Comparison of ENCODE assay signal across 8 cellular contexts in the genomic region with DNA sequence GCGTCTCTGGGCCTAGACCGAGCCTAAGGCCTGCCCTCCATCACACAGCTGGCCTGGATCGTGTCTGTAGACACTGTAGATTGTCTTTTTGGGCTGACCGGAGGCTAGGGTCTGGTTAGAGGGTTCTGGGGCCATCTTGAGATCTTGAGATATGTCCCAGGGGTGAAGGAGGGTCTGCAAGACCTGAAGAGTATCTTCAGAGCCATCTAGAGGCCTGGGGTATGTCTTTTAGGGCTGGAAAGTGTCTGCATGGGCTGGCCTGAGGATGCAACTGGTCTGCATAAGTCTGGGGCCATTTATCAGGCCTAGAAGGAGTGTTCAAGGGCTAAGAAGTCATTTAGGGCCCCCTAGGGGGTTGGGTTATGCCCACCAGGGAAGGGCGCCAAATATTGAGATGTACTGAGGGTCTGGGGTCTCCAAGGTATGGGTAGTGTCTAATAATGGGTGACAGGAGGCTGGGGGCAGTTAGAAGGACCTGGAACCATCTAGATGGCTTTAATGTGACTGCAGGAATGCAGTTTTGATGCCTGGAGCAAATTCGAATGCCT. TPM values are rescaled to one million over a fixed set of nuclear protein-coding genes. Genes with fewer than 3 reads are reported as not detected.
A peak's percentile ranks its signal among the peaks of the same experiment; 100 is the strongest.
DNase-seq lines count a peak whose midpoint lies in the region; FAIRE-seq and TF ChIP-seq lines count a peak whose summit lies in the region.

No MANE protein-coding gene starts in this region.

- peak overlapping the region; percentile 96 for H3K27ac ChIP-seq in keratinocyte (ENCODE audit: control insufficient read depth, insufficient read depth, low read length)
- H3K27ac ChIP-seq in testis = peak overlapping the region; percentile 93 to 99

- no peak for FAIRE-seq in keratinocyte (lab: Jason Lieb, UNC)

- peaks cover 41% of the 10 kb centered on the region for H3K4me1 Mint-ChIP-seq in T-helper 2 cell treated with Interferon-gamma antibody and Interleukin-4, amounts not matched to agents 5 μg/mL and 100 μg/mL, for 36 hours (ENCODE audit: low read depth)
- H3K4me1 Mint-ChIP-seq in activated T-helper 2 cell treated with anti-CD3 and anti-CD28 coated beads, Interferon-gamma antibody, Interleukin-2, Interleukin-4, amounts not matched to agents 10 μg/mL and 5 μg/mL and 100 μg/mL, durations not matched to agents 14 hours and 24 hours and 36 hours (ENCODE audit: low read depth) = peaks cover 47% of the 10 kb centered on the region

- H3K79me2 ChIP-seq in keratinocyte (ENCODE audit: control insufficient read depth, insufficient read depth, low read length) = peaks cover 66% of the 10 kb centered on the region

- POLR2A ChIA-PET in GM10248 (lab: Yijun Ruan, JAX) = interaction anchor here (0.8 to 3.1 kb wide), 8 partner anchors 22 to 286 kb away, joined by 3 to 29 read pairs (median 3); partner anchors contain the start of genes ATF5, BCL2L12, IRF3 and NOSIP

- H2AFZ ChIP-seq in keratinocyte (ENCODE audit: control insufficient read depth, low read length) = peak overlapping the region; percentile 53

- peak overlapping the region; percentile 100 for H3K9ac ChIP-seq in keratinocyte (ENCODE audit: control insufficient read depth, extremely low read depth, insufficient read depth, low read length)

- intact Hi-C loops in activated T-helper 2 cell treated with anti-CD3 and anti-CD28 coated beads, Interferon-gamma antibody, Interleukin-2, Interleukin-4, amounts not matched to agents 10 μg/mL and 5 μg/mL and 100 μg/mL, durations not matched to agents 14 hours and 24 hours and 36 hours (cut with micrococcal nuclease) = loop anchor here (1.0 kb wide), 1 partner anchor 22 kb away; no protein-coding TSS in a partner anchor
- intact Hi-C loops in testis (cut with DNase I; ENCODE audit: low total_unique reads) = no loop called here

- H3K4me1 ChIP-seq in keratinocyte (ENCODE audit: control insufficient read depth, extremely low read depth, insufficient read depth, low read length) (peaks cover 24% of the 10 kb centered on the region), testis (peaks cover 48% of the 10 kb centered on the region)

- no peak for TF ChIP-seq CTCF in keratinocyte (optimal IDR thresholded peaks at IDR 0.05 in 1 of 3, IDR thresholded peaks at IDR 0.05 in 1 of 3, conservative IDR thresholded peaks at IDR 0.05 in 1 of 3; ENCODE audit: extremely low read depth in 1 of 3, insufficient read depth in 2 of 3, low read length in 3 of 3)
- TF ChIP-seq CTCF in testis (IDR thresholded peaks at IDR 0.05) = no peak
- no peak for TF ChIP-seq CTCF in GM10248 (IDR thresholded peaks at IDR 0.05; ENCODE audit: control extremely low read depth, extremely low read depth, low read depth, missing control alignments)

- H3K36me3 ChIP-seq in keratinocyte (ENCODE audit: control insufficient read depth in 2 of 2, extremely low read depth in 1 of 2, insufficient read depth in 2 of 2, low read length in 2 of 2) = peaks cover 15 to 18% of the 10 kb centered on the region in 2 experiments
- no peaks in the 10 kb centered on the region for H3K36me3 ChIP-seq in testis (ENCODE audit: low read depth, missing control alignments)

- peak overlapping the region; percentile 85 to 100 (median 99) for H3K4me3 ChIP-seq in keratinocyte (ENCODE audit: control insufficient read depth in 2 of 3, extremely low read depth in 1 of 3, insufficient read depth in 2 of 3, low read depth in 1 of 3, low read length in 3 of 3)
- peak overlapping the region; percentile 82 to 84 for H3K4me3 ChIP-seq in testis

- H3K9me3 ChIP-seq in keratinocyte (ENCODE audit: control insufficient read depth, low read depth, low read length) = no peaks in the 10 kb centered on the region
- no peaks in the 10 kb centered on the region for H3K9me3 ChIP-seq in testis

- peaks cover 5% of the 10 kb centered on the region for H3K27me3 Mint-ChIP-seq in T-helper 2 cell treated with Interferon-gamma antibody and Interleukin-4, amounts not matched to agents 5 μg/mL and 100 μg/mL, for 36 hours (ENCODE audit: low read depth)
- H3K27me3 Mint-ChIP-seq in activated T-helper 2 cell treated with anti-CD3 and anti-CD28 coated beads, Interferon-gamma antibody, Interleukin-2, Interleukin-4, amounts not matched to agents 10 μg/mL and 5 μg/mL and 100 μg/mL, durations not matched to agents 14 hours and 24 hours and 36 hours (ENCODE audit: low read depth) = peaks cover 1% of the 10 kb centered on the region

- peaks cover 15% of the 10 kb centered on the region for H3K36me3 Mint-ChIP-seq in T-helper 2 cell treated with Interferon-gamma antibody and Interleukin-4, amounts not matched to agents 5 μg/mL and 100 μg/mL, for 36 hours (ENCODE audit: low read depth)
- peaks cover 35% of the 10 kb centered on the region for H3K36me3 Mint-ChIP-seq in activated T-helper 2 cell treated with anti-CD3 and anti-CD28 coated beads, Interferon-gamma antibody, Interleukin-2, Interleukin-4, amounts not matched to agents 10 μg/mL and 5 μg/mL and 100 μg/mL, durations not matched to agents 14 hours and 24 hours and 36 hours (ENCODE audit: low read depth)

- DNase-seq in T-helper 2 cell treated with Interferon-gamma antibody and Interleukin-4, amounts not matched to agents 5 μg/mL and 100 μg/mL, for 36 hours (ENCODE audit: low spot score) = no peak
- DNase-seq in T-helper 2 cell (no peak), keratinocyte (ENCODE audit: low read depth, low spot score) (no peak), testis (no peak), GM10248 (ENCODE audit: extremely low spot score) (no peak), middle frontal gyrus (ENCODE audit: extremely low spot score, low spot score) (no peak), 8988T (no peak)
- DNase-seq in activated T-helper 2 cell treated with anti-CD3 and anti-CD28 coated beads, Interferon-gamma antibody, Interleukin-2, Interleukin-4, amounts not matched to agents 10 μg/mL and 5 μg/mL and 100 μg/mL, durations not matched to agents 14 hours and 24 hours and 36 hours (ENCODE audit: low spot score) = no peak

- peak overlapping the region; percentile 96 for H3K4me3 Mint-ChIP-seq in T-helper 2 cell treated with Interferon-gamma antibody and Interleukin-4, amounts not matched to agents 5 μg/mL and 100 μg/mL, for 36 hours
- H3K4me3 Mint-ChIP-seq in activated T-helper 2 cell treated with anti-CD3 and anti-CD28 coated beads, Interferon-gamma antibody, Interleukin-2, Interleukin-4, amounts not matched to agents 10 μg/mL and 5 μg/mL and 100 μg/mL, durations not matched to agents 14 hours and 24 hours and 36 hours (ENCODE audit: low read depth) = peak overlapping the region; percentile 91

- CTCF ChIA-PET in GM10248 (lab: Yijun Ruan, JAX) = interaction anchor here (1.1 to 4.8 kb wide), 5 partner anchors 13 to 72 kb away, joined by 3 to 48 read pairs (median 5); no protein-coding TSS in a partner anchor

- H3K27ac Mint-ChIP-seq in T-helper 2 cell treated with Interferon-gamma antibody and Interleukin-4, amounts not matched to agents 5 μg/mL and 100 μg/mL, for 36 hours = peak overlapping the region; percentile 84
- H3K27ac Mint-ChIP-seq in activated T-helper 2 cell treated with anti-CD3 and anti-CD28 coated beads, Interferon-gamma antibody, Interleukin-2, Interleukin-4, amounts not matched to agents 10 μg/mL and 5 μg/mL and 100 μg/mL, durations not matched to agents 14 hours and 24 hours and 36 hours = peak overlapping the region; percentile 92

- H4K20me1 ChIP-seq in keratinocyte (ENCODE audit: control insufficient read depth, extremely low read depth, insufficient read depth, low read length) = peaks cover 2% of the 10 kb centered on the region

- H3K9me3 Mint-ChIP-seq in T-helper 2 cell treated with Interferon-gamma antibody and Interleukin-4, amounts not matched to agents 5 μg/mL and 100 μg/mL, for 36 hours = no peaks in the 10 kb centered on the region
- H3K9me3 Mint-ChIP-seq in activated T-helper 2 cell treated with anti-CD3 and anti-CD28 coated beads, Interferon-gamma antibody, Interleukin-2, Interleukin-4, amounts not matched to agents 10 μg/mL and 5 μg/mL and 100 μg/mL, durations not matched to agents 14 hours and 24 hours and 36 hours = no peaks in the 10 kb centered on the region

- no peak for TF ChIP-seq POLR2A in testis (IDR thresholded peaks at IDR 0.05)

- no peaks in the 10 kb centered on the region for H3K9me1 ChIP-seq in keratinocyte (ENCODE audit: control insufficient read depth, extremely low read depth, insufficient read depth, low read length)

- WGBS in testis, 2 donors = 2 to 8% methylated on average over 3 to 6 of the region's 6 CpGs

- peak overlapping the region; percentile 100 for H3K4me2 ChIP-seq in keratinocyte (ENCODE audit: control insufficient read depth, extremely low read depth, insufficient read depth, low read depth, low read length)

- H3K27me3 ChIP-seq in keratinocyte (ENCODE audit: control insufficient read depth, extremely low read depth, insufficient read depth, low read length) = no peaks in the 10 kb centered on the region
- H3K27me3 ChIP-seq in testis = no peaks in the 10 kb centered on the region

- dilution Hi-C loops in keratinocyte (cut with MboI; ENCODE audit: extremely low pct_ligation_motif_present, low sequenced_read_pairs) = no loop called here

RNA-seq across cellular contexts. Expression of gene SCAF1, which starts 0.6 kb away (rescaled TPM):
- total RNA-seq in activated T-helper 2 cell treated with anti-CD3 and anti-CD28 coated beads, Interferon-gamma antibody, Interleukin-2, Interleukin-4, amounts not matched to agents 10 μg/mL and 5 μg/mL and 100 μg/mL, durations not matched to agents 14 hours and 24 hours and 36 hours = 64.6 and 69.5 TPM in 2 replicates
- polyA plus RNA-seq in keratinocyte (3.4 to 20.9 TPM (median 5.8 TPM) in 3 replicates), testis (ENCODE audit: insufficient read depth, low read depth, low replicate concordance) (51.4 TPM)
- polyA plus RNA-seq in keratinocyte (2011; ENCODE audit: low read depth) = 8.1 TPM
- 4.5 and 13.0 TPM in 2 replicates for polyA plus RNA-seq in keratinocyte (2011; cell fraction: cytosol; rRNA removed)
- polyA plus RNA-seq in keratinocyte (2011; cell fraction: nucleus; rRNA removed) = 17.6 and 26.5 TPM in 2 replicates
- polyA plus RNA-seq in keratinocyte (2012; ENCODE audit: low replicate concordance) = 25.0 and 48.7 TPM in 2 replicates
- 4.9 to 27.9 TPM (median 6.3 TPM) in 3 replicates for polyA minus RNA-seq in keratinocyte
- polyA minus RNA-seq in keratinocyte (2011; cell fraction: cytosol; rRNA and poly(A)+ RNA removed) = 19.8 TPM
- polyA minus RNA-seq in keratinocyte (2011; cell fraction: nucleus; rRNA and poly(A)+ RNA removed) = 11.6 and 17.6 TPM in 2 replicates
- 10 to 100 TPM; 70.8 to 78.1 TPM for total RNA-seq in testis

RNA-seq across cellular contexts. Expression of gene RRAS, which starts 2.6 kb away (rescaled TPM):
- total RNA-seq in activated T-helper 2 cell treated with anti-CD3 and anti-CD28 coated beads, Interferon-gamma antibody, Interleukin-2, Interleukin-4, amounts not matched to agents 10 μg/mL and 5 μg/mL and 100 μg/mL, durations not matched to agents 14 hours and 24 hours and 36 hours = 4.9 and 6.2 TPM in 2 replicates
- polyA plus RNA-seq in keratinocyte (98.1 to 184 TPM (median 154 TPM) in 3 replicates), testis (ENCODE audit: insufficient read depth, low read depth, low replicate concordance) (69.2 TPM)
- 25.4 TPM for polyA plus RNA-seq in keratinocyte (2011; ENCODE audit: low read depth)
- 133 and 285 TPM in 2 replicates for polyA plus RNA-seq in keratinocyte (2011; cell fraction: cytosol; rRNA removed)
- polyA plus RNA-seq in keratinocyte (2011; cell fraction: nucleus; rRNA removed) = 68.6 and 95.3 TPM in 2 replicates
- 135 and 186 TPM in 2 replicates for polyA plus RNA-seq in keratinocyte (2012; ENCODE audit: low replicate concordance)
- 51.3 to 172 TPM (median 95.8 TPM) in 3 replicates for polyA minus RNA-seq in keratinocyte
- polyA minus RNA-seq in keratinocyte (2011; cell fraction: cytosol; rRNA and poly(A)+ RNA removed) = 143 TPM
- polyA minus RNA-seq in keratinocyte (2011; cell fraction: nucleus; rRNA and poly(A)+ RNA removed) = 29.2 and 30.2 TPM in 2 replicates
- 10 to 100 TPM; 39.3 to 41.5 TPM for total RNA-seq in testis

RNA-seq across cellular contexts. Expression of gene IRF3, which starts 23.1 kb away (rescaled TPM):
- 135 and 147 TPM in 2 replicates for total RNA-seq in activated T-helper 2 cell treated with anti-CD3 and anti-CD28 coated beads, Interferon-gamma antibody, Interleukin-2, Interleukin-4, amounts not matched to agents 10 μg/mL and 5 μg/mL and 100 μg/mL, durations not matched to agents 14 hours and 24 hours and 36 hours
- polyA plus RNA-seq in keratinocyte (50.4 to 67.5 TPM (median 57.7 TPM) in 3 replicates), testis (ENCODE audit: insufficient read depth, low read depth, low replicate concordance) (34.9 TPM)
- 24.7 TPM for polyA plus RNA-seq in keratinocyte (2011; ENCODE audit: low read depth)
- polyA plus RNA-seq in keratinocyte (2011; cell fraction: cytosol; rRNA removed) = 35.2 and 52.0 TPM in 2 replicates
- 138 and 175 TPM in 2 replicates for polyA plus RNA-seq in keratinocyte (2011; cell fraction: nucleus; rRNA removed)
- polyA plus RNA-seq in keratinocyte (2012; ENCODE audit: low replicate concordance) = 69.0 and 102 TPM in 2 replicates
- 35.3 to 109 TPM (median 44.3 TPM) in 3 replicates for polyA minus RNA-seq in keratinocyte
- 76.5 TPM for polyA minus RNA-seq in keratinocyte (2011; cell fraction: cytosol; rRNA and poly(A)+ RNA removed)
- 36.6 and 42.7 TPM in 2 replicates for polyA minus RNA-seq in keratinocyte (2011; cell fraction: nucleus; rRNA and poly(A)+ RNA removed)
- total RNA-seq in testis = 10 to 100 TPM; 50.1 to 51.6 TPM

RNA-seq across cellular contexts. Expression of gene BCL2L12, which starts 23.2 kb away (rescaled TPM):
- 66.2 and 72.7 TPM in 2 replicates for total RNA-seq in activated T-helper 2 cell treated with anti-CD3 and anti-CD28 coated beads, Interferon-gamma antibody, Interleukin-2, Interleukin-4, amounts not matched to agents 10 μg/mL and 5 μg/mL and 100 μg/mL, durations not matched to agents 14 hours and 24 hours and 36 hours
- 11.8 to 14.8 TPM (median 14.0 TPM) in 3 replicates for polyA plus RNA-seq in keratinocyte
- polyA plus RNA-seq in keratinocyte (2011; ENCODE audit: low read depth) = 5.7 TPM
- polyA plus RNA-seq in keratinocyte (2011; cell fraction: cytosol; rRNA removed) = 8.3 and 18.8 TPM in 2 replicates
- polyA plus RNA-seq in keratinocyte (2011; cell fraction: nucleus; rRNA removed) = 7.1 and 10.2 TPM in 2 replicates
- polyA plus RNA-seq in keratinocyte (2012; ENCODE audit: low replicate concordance) = 13.1 and 32.0 TPM in 2 replicates
- 4.2 to 19.2 TPM (median 6.9 TPM) in 3 replicates for polyA minus RNA-seq in keratinocyte
- polyA minus RNA-seq in keratinocyte (2011; cell fraction: cytosol; rRNA and poly(A)+ RNA removed) = 13.2 TPM
- 3.3 and 6.4 TPM in 2 replicates for polyA minus RNA-seq in keratinocyte (2011; cell fraction: nucleus; rRNA and poly(A)+ RNA removed)
- total RNA-seq in testis = 10 to 100 TPM; 11.3 to 19.3 TPM
- polyA plus RNA-seq in testis (ENCODE audit: insufficient read depth, low read depth, low replicate concordance) = 17.3 TPM

RNA-seq across cellular contexts. Expression of gene PRMT1, which starts 34.5 kb away (rescaled TPM):
- total RNA-seq in activated T-helper 2 cell treated with anti-CD3 and anti-CD28 coated beads, Interferon-gamma antibody, Interleukin-2, Interleukin-4, amounts not matched to agents 10 μg/mL and 5 μg/mL and 100 μg/mL, durations not matched to agents 14 hours and 24 hours and 36 hours = 431 TPM in 2 replicates
- polyA plus RNA-seq in keratinocyte = 280 to 322 TPM (median 311 TPM) in 3 replicates
- polyA plus RNA-seq in keratinocyte (2011; ENCODE audit: low read depth) = 97.7 TPM
- polyA plus RNA-seq in keratinocyte (2011; cell fraction: cytosol; rRNA removed) = 168 and 268 TPM in 2 replicates
- polyA plus RNA-seq in keratinocyte (2011; cell fraction: nucleus; rRNA removed) = 208 and 239 TPM in 2 replicates
- polyA plus RNA-seq in keratinocyte (2012; ENCODE audit: low replicate concordance) = 115 and 304 TPM in 2 replicates
- polyA minus RNA-seq in keratinocyte = 318 to 388 TPM (median 332 TPM) in 3 replicates
- 282 TPM for polyA minus RNA-seq in keratinocyte (2011; cell fraction: cytosol; rRNA and poly(A)+ RNA removed)
- 100 and 103 TPM in 2 replicates for polyA minus RNA-seq in keratinocyte (2011; cell fraction: nucleus; rRNA and poly(A)+ RNA removed)
- 100 to 1,000 TPM; 192 to 272 TPM for total RNA-seq in testis
- 201 TPM for polyA plus RNA-seq in testis (ENCODE audit: insufficient read depth, low read depth, low replicate concordance)
